In the genomic region with DNA sequence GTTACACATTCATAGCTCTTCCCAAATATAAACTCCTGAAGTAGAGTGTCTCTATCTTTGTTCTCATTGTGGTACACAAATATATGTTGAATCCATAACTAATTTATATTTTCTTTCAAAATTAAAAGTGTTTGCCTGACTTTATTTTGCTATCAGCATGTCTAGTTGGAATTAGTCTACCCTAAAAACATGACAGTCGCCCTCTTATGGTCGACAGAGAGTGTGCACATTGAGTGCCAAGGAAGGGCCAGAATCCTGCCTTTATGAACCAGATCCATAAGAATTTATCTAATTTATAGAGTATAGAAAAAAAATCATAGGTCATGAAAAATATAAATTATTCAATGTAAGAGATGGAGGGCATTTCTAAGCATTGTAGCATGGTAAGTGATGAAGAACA, we compare ENCODE assay signal across 12 cellular contexts. TPM values are rescaled to one million over a fixed set of nuclear protein-coding genes. Genes with fewer than 3 reads are reported as not detected.
DNase-seq lines count a peak whose midpoint lies in the region; ATAC-seq, FAIRE-seq and TF ChIP-seq lines count a peak whose summit lies in the region.
"Had no signal": no experiment of that assay in that cellular context is flagged by ENCODE, and none has a peak within 500 bp of the region (broad histone marks: within the 10 kb centered on the region; RNA-seq: fewer than 3 reads in every experiment).

No MANE protein-coding gene starts in this region.

- no peak overlapping the region for H3K9ac ChIP-seq in kidney (ENCODE audit: low read length in 2 of 2)

- DNase-seq in ACHN (peak; percentile 22), GM13977 (ENCODE audit: low spot score) (no peak), LNCaP clone FGC (ENCODE audit: low read depth) (no peak), epithelial cell of esophagus (ENCODE audit: low read depth) (peak; percentile 29), kidney (no peak), NCI-H1694 treated with DMSO at 0.1 percent for 48 hours (lab: John Stamatoyannopoulos, UW) (no peak)
- DNase-seq in activated T-cell treated with anti-CD3 and anti-CD28 coated beads, Interleukin-2, amount 50 U/mL, for 4 hours: no peak
- DNase-seq: activated CD4-positive, alpha-beta memory T cell treated with anti-CD3 and anti-CD28 coated beads for 36 hours; KBM-7 had no signal

- TF ChIP-seq CTCF in GM13977 (IDR thresholded peaks at IDR 0.05; ENCODE audit: extremely low read depth, insufficient read depth, missing control alignments): peak; percentile 50
- TF ChIP-seq CTCF in LNCaP clone FGC (IDR thresholded peaks at IDR 0.05; ENCODE audit: control insufficient read depth, extremely low read depth, insufficient read depth): peak; percentile 48
- peak; percentile 64 for TF ChIP-seq CTCF in epithelial cell of esophagus (IDR thresholded peaks at IDR 0.05; ENCODE audit: insufficient read depth, low read depth, low read length, missing control alignments)
- TF ChIP-seq CTCF in kidney (IDR thresholded peaks at IDR 0.05; ENCODE audit: borderline replicate concordance, extremely low read depth, insufficient read depth): no peak

- no peaks in the 10 kb centered on the region for H3K27me3 Mint-ChIP-seq in activated T-cell treated with anti-CD3 and anti-CD28 coated beads, Interleukin-2, amount 50 U/mL, for 4 hours (ENCODE audit: low read depth)
- H3K27me3 Mint-ChIP-seq: activated CD4-positive, alpha-beta memory T cell treated with anti-CD3 and anti-CD28 coated beads for 36 hours had no signal

- in situ Hi-C loops in ACHN (cut with HindIII; ENCODE audit: low pct_ligation_motif_present, low pct_unique_long_range_greater_than_20kb, low sequenced_read_pairs): no loop called here
- in situ Hi-C loops in GM13977 (cut with MboI; ENCODE audit: low pct_unique_long_range_greater_than_20kb, low sequenced_read_pairs, unreplicated experiment): no loop called here

- no peak overlapping the region for H3K27ac ChIP-seq in kidney (ENCODE audit: low read depth in 2 of 2, low read length in 2 of 2)
- H3K27ac ChIP-seq: right atrium auricular region had no signal

- H3K36me3 ChIP-seq in kidney (ENCODE audit: control insufficient read depth in 1 of 2, insufficient read depth in 2 of 2, low read length in 2 of 2): no peaks in the 10 kb centered on the region
- H3K36me3 ChIP-seq: right atrium auricular region had no signal

- no peaks in the 10 kb centered on the region for H3K9me3 ChIP-seq in kidney (ENCODE audit: control insufficient read depth in 1 of 2, low read length in 2 of 2)
- H3K9me3 ChIP-seq: right atrium auricular region had no signal

- H3K4me3 Mint-ChIP-seq in activated T-cell treated with anti-CD3 and anti-CD28 coated beads, Interleukin-2, amount 50 U/mL, for 4 hours: no peak overlapping the region
- H3K4me3 Mint-ChIP-seq: activated CD4-positive, alpha-beta memory T cell treated with anti-CD3 and anti-CD28 coated beads for 36 hours had no signal

- H3K4me3 ChIP-seq in LNCaP clone FGC (ENCODE audit: low read depth, low read length): no peak overlapping the region
- no peak overlapping the region for H3K4me3 ChIP-seq in epithelial cell of esophagus (ENCODE audit: low read length)
- no peak overlapping the region for H3K4me3 ChIP-seq in kidney (ENCODE audit: low read length in 2 of 2)
- H3K4me3 ChIP-seq: right atrium auricular region had no signal

- no peaks in the 10 kb centered on the region for H3K4me1 Mint-ChIP-seq in activated T-cell treated with anti-CD3 and anti-CD28 coated beads, Interleukin-2, amount 50 U/mL, for 4 hours (ENCODE audit: low read depth)

- H3K4me1 ChIP-seq in kidney (ENCODE audit: control insufficient read depth in 1 of 2, insufficient read depth in 1 of 2, low read depth in 1 of 2, low read length in 2 of 2): no peaks in the 10 kb centered on the region
- H3K4me1 ChIP-seq: right atrium auricular region had no signal

- no peaks in the 10 kb centered on the region for H3K9me3 Mint-ChIP-seq in activated T-cell treated with anti-CD3 and anti-CD28 coated beads, Interleukin-2, amount 50 U/mL, for 4 hours

- no peak for ATAC-seq in activated T-cell treated with anti-CD3 and anti-CD28 coated beads, Interleukin-2, amount 50 U/mL, for 4 hours
- no peak for ATAC-seq in GM18861 (IDR thresholded peaks at IDR 0.05; ENCODE audit: unreplicated experiment)

- no peak for FAIRE-seq in kidney (lab: Jason Lieb, UNC)
- FAIRE-seq: islet of Langerhans had no signal

- H3K36me3 Mint-ChIP-seq in activated T-cell treated with anti-CD3 and anti-CD28 coated beads, Interleukin-2, amount 50 U/mL, for 4 hours (ENCODE audit: insufficient read depth): no peaks in the 10 kb centered on the region
- H3K36me3 Mint-ChIP-seq: activated CD4-positive, alpha-beta memory T cell treated with anti-CD3 and anti-CD28 coated beads for 36 hours had no signal

- intact Hi-C loops in kidney (cut with DNase I): no loop called here

RNA-seq across cellular contexts. Expression of a gene that starts 12.3 kb away (rescaled TPM):
- not detected for total RNA-seq in activated T-cell treated with anti-CD3 and anti-CD28 coated beads, Interleukin-2, amount 50 U/mL, for 4 hours
- not detected for total RNA-seq in kidney
- not detected for polyA plus RNA-seq in kidney (ENCODE audit: insufficient read depth, low read depth, low replicate concordance)
- total RNA-seq: activated CD4-positive, alpha-beta memory T cell treated with anti-CD3 and anti-CD28 coated beads for 36 hours; right atrium auricular region had no signal

RNA-seq across cellular contexts. Expression of a gene that starts 40.3 kb away (rescaled TPM):
- not detected for total RNA-seq in activated T-cell treated with anti-CD3 and anti-CD28 coated beads, Interleukin-2, amount 50 U/mL, for 4 hours
- total RNA-seq in kidney: not detected
- polyA plus RNA-seq in kidney (ENCODE audit: insufficient read depth, low read depth, low replicate concordance): not detected
- total RNA-seq: activated CD4-positive, alpha-beta memory T cell treated with anti-CD3 and anti-CD28 coated beads for 36 hours; right atrium auricular region had no signal

Comparison
In these comparisons a context has a peak if more than half of its experiments do, and no peak if none do; other contexts are left out.
1. DNase-seq: peak in ACHN (single experiment) and epithelial cell of esophagus (single experiment); none in GM13977 (single experiment), LNCaP clone FGC (single experiment), activated T-cell treated with anti-CD3 and anti-CD28 coated beads, Interleukin-2, amount 50 U/mL, for 4 hours (single experiment), kidney (single experiment) and NCI-H1694 treated with DMSO at 0.1 percent for 48 hours (single experiment).